In the genomic region with DNA sequence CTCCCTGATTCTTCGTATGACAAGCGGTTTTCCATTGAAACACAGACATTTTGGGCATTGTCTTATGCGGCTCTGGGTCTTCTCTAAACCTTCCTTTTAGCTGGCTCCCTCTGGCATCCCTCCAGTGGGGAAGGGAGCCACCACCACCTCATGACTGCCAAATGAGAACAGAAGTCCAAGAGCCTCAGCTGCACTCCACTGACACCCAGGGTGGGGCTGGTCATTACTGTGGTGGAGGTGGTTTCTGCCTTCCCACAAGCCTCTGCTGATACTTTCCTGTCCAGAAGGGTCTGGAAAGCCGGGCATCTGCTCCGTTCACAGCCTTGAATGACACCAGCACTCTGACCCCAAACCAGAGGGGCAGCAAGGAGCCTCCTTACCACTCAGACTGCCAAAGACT, we compare ENCODE assay signal across 34 cellular contexts.
"Had no signal": no experiment of that assay in that cellular context is flagged by ENCODE, and none has a peak within 500 bp of the region (broad histone marks: within the 10 kb centered on the region; RNA-seq: fewer than 3 reads in every experiment).

No MANE protein-coding gene starts in this region.

- DNase-seq: Karpas-422, Kasumi-1, MG63, MM.1S, NCI-H1048, NCI-H1092, NCI-H1092 treated with DMSO at 0.1 percent for 48 hours, NCI-H1105, NCI-H1105 treated with DMSO at 0.1 percent for 48 hours, NCI-H1417, NCI-H1417 treated with DMSO at 0.1 percent for 48 hours, NCI-H1436, NCI-H1436 treated with DMSO at 0.1 percent for 48 hours, NCI-H146, NCI-H1694, NCI-H1694 treated with DMSO at 0.1 percent for 48 hours, NCI-H187, NCI-H187 treated with DMSO at 0.1 percent for 48 hours, NCI-H1930, NCI-H2029, NCI-H2029 treated with DMSO at 0.1 percent for 48 hours, NCI-H2081, NCI-H2081 treated with DMSO at 0.1 percent for 48 hours, NCI-H2107, NCI-H2171, NCI-H2171 treated with DMSO at 0.1 percent for 48 hours, NCI-H2227 treated with DMSO at 0.1 percent for 48 hours, NCI-H226, NCI-H345, NCI-H446, NCI-H446 treated with DMSO at 0.1 percent for 48 hours, NCI-H510A, NCI-H510A treated with DMSO at 0.1 percent for 48 hours, NCI-H524 had no signal

- H3K36me3 ChIP-seq: MG63 had no signal

- H3K9me3 ChIP-seq: MG63 had no signal

- H3K4me3 ChIP-seq: MG63 had no signal

- H3K27me3 ChIP-seq: MG63 had no signal
